In genomic region chr1:116122955-116123757, GRCh38 we compare ENCODE assay signal across 13 cellular contexts. TPM values are rescaled to one million over a fixed set of nuclear protein-coding genes. Genes with fewer than 3 reads are reported as not detected.
DNase-seq lines count a peak whose midpoint lies in the region; ATAC-seq and TF ChIP-seq lines count a peak whose summit lies in the region.
"Had no signal": no experiment of that assay in that cellular context is flagged by ENCODE, and none has a peak within 500 bp of the region (broad histone marks: within the 10 kb centered on the region; RNA-seq: fewer than 3 reads in every experiment).

No MANE protein-coding gene starts in this region.

- H3K27ac Mint-ChIP-seq in activated CD4-positive, alpha-beta memory T cell treated with anti-CD3 and anti-CD28 coated beads, Interleukin-2, amount 10 ng/mL, durations not matched to agents 7 days and 5 days = no peak overlapping the region
- H3K27ac Mint-ChIP-seq: neural progenitor cell had no signal

- H3K79me2 ChIP-seq in trophoblast cell (ENCODE audit: control insufficient read depth, insufficient read depth, low read length, poor library complexity) = no peaks in the 10 kb centered on the region

- no peak overlapping the region for H4K91ac ChIP-seq in trophoblast cell (ENCODE audit: low read depth, low read length)

- no peak overlapping the region for H2BK120ac ChIP-seq in trophoblast cell (ENCODE audit: insufficient read depth, low read length, poor library complexity)

- H2BK12ac ChIP-seq in trophoblast cell (ENCODE audit: low read length) = no peak overlapping the region

- H3K36me3 ChIP-seq in Peyer's patch = no peaks in the 10 kb centered on the region
- H3K36me3 ChIP-seq in trophoblast cell (ENCODE audit: control insufficient read depth in 1 of 2, insufficient read depth in 2 of 2, low read length in 2 of 2) = no peaks in the 10 kb centered on the region
- H3K36me3 ChIP-seq: neural progenitor cell had no signal

- TF ChIP-seq POLR2A in Peyer's patch (IDR thresholded peaks at IDR 0.05) = no peak

- no peak overlapping the region for H3K14ac ChIP-seq in trophoblast cell (ENCODE audit: low read length)

- H3K9me3 ChIP-seq in Peyer's patch (no peaks in the 10 kb centered on the region), trophoblast cell (ENCODE audit: insufficient read depth, low read depth, low read length) (no peaks in the 10 kb centered on the region)

- no peak overlapping the region for H3K4ac ChIP-seq in trophoblast cell (ENCODE audit: low read depth, low read length)

- WGBS in trophoblast cell (ENCODE audit: extremely low coverage, insufficient coverage, insufficient read length) = no CpG with 5 or more reads among the region's 8 CpGs

- H3K27me3 Mint-ChIP-seq in activated CD4-positive, alpha-beta memory T cell treated with anti-CD3 and anti-CD28 coated beads, Interleukin-2, amount 10 ng/mL, durations not matched to agents 7 days and 5 days = peaks cover 17% of the 10 kb centered on the region

- H3K4me3 ChIP-seq in Peyer's patch (no peak overlapping the region), trophoblast cell (ENCODE audit: low read depth, low read length) (no peak overlapping the region)
- H3K4me3 ChIP-seq: neural progenitor cell had no signal

- peak; percentile 92 for DNase-seq in Daoy (ENCODE audit: low read depth)
- DNase-seq in Peyer's patch = peak in 2 of 3 donors; percentile 68 to 78
- DNase-seq in fibroblast of gingiva (ENCODE audit: low read depth) = peak; percentile 93
- DNase-seq in trophoblast cell = peak; percentile 65 to 68
- no peak for DNase-seq in NCI-H2029 (lab: John Stamatoyannopoulos, UW)
- no peak for DNase-seq in activated CD4-positive, alpha-beta memory T cell treated with anti-CD3 and anti-CD28 coated beads, Interleukin-2, amount 10 ng/mL, durations not matched to agents 7 days and 5 days
- no peak for DNase-seq in iPS-NIHi11 (ENCODE audit: low spot score)
- DNase-seq: activated effector memory CD4-positive, alpha-beta T cell treated with Interleukin-2 at 50 U/mL for 16 hours; GDM1 had no signal

- no peak overlapping the region for H3K4me2 ChIP-seq in trophoblast cell (ENCODE audit: low read length)
- H3K4me2 ChIP-seq: neural progenitor cell had no signal

- TF ChIP-seq CTCF in Peyer's patch (IDR thresholded peaks at IDR 0.05) = no peak

- no peak overlapping the region for H2BK5ac ChIP-seq in trophoblast cell (ENCODE audit: low read depth, low read length, poor library complexity)

- H3K27me3 ChIP-seq in Peyer's patch (no peaks in the 10 kb centered on the region), trophoblast cell (ENCODE audit: insufficient read depth, low read length) (no peaks in the 10 kb centered on the region)
- H3K27me3 ChIP-seq: neural progenitor cell had no signal

- no peak overlapping the region for H2AFZ ChIP-seq in trophoblast cell (ENCODE audit: insufficient read depth, low read length, poor library complexity)

- H3K18ac ChIP-seq in trophoblast cell (ENCODE audit: low read length) = no peak overlapping the region

- H3K4me1 Mint-ChIP-seq in activated CD4-positive, alpha-beta memory T cell treated with anti-CD3 and anti-CD28 coated beads, Interleukin-2, amount 10 ng/mL, durations not matched to agents 7 days and 5 days = peaks cover 13% of the 10 kb centered on the region
- H3K4me1 Mint-ChIP-seq: neural progenitor cell had no signal

- H3K79me1 ChIP-seq in trophoblast cell (ENCODE audit: low read length) = no peaks in the 10 kb centered on the region

- H3K4me1 ChIP-seq in Peyer's patch = peaks cover 0 to 8% (median 0%) of the 10 kb centered on the region in 4 donors
- peaks cover 7 to 12% of the 10 kb centered on the region in 2 experiments for H3K4me1 ChIP-seq in trophoblast cell (ENCODE audit: control insufficient read depth in 1 of 2, insufficient read depth in 2 of 2, low read length in 2 of 2)
- H3K4me1 ChIP-seq: neural progenitor cell had no signal

- no peaks in the 10 kb centered on the region for H3K36me3 Mint-ChIP-seq in activated CD4-positive, alpha-beta memory T cell treated with anti-CD3 and anti-CD28 coated beads, Interleukin-2, amount 10 ng/mL, durations not matched to agents 7 days and 5 days (ENCODE audit: low read depth)
- H3K36me3 Mint-ChIP-seq: neural progenitor cell had no signal

- no peak overlapping the region for H3K23ac ChIP-seq in trophoblast cell (ENCODE audit: low read length)

- ATAC-seq in HG02678 (IDR thresholded peaks at IDR 0.05; ENCODE audit: unreplicated experiment) = no peak

- CTCF ChIA-PET in activated CD4-positive, alpha-beta memory T cell treated with anti-CD3 and anti-CD28 coated beads, Interleukin-2, amount 10 ng/mL, durations not matched to agents 7 days and 5 days (lab: Charles Lee) = interaction anchor here (0.8 to 0.9 kb wide), 2 partner anchors 16 kb away, joined by 3 read pairs; no protein-coding TSS in a partner anchor

- POLR2A ChIA-PET in activated CD4-positive, alpha-beta memory T cell treated with anti-CD3 and anti-CD28 coated beads, Interleukin-2, amount 10 ng/mL, durations not matched to agents 7 days and 5 days (lab: Charles Lee) = interaction anchor here (0.7 kb wide), 1 partner anchor 25 kb away, joined by 4 read pairs; no protein-coding TSS in a partner anchor

- peak overlapping the region in 2 of 4 donors; percentile 31 to 40 for H3K27ac ChIP-seq in Peyer's patch
- H3K27ac ChIP-seq in trophoblast cell (ENCODE audit: low read depth, low read length) = no peak overlapping the region
- H3K27ac ChIP-seq: neural progenitor cell had no signal

- no peak overlapping the region for H4K12ac ChIP-seq in trophoblast cell (ENCODE audit: low read depth, low read length)

- H2AK5ac ChIP-seq in trophoblast cell (ENCODE audit: low read length) = no peak overlapping the region

- H3K4me3 Mint-ChIP-seq in activated CD4-positive, alpha-beta memory T cell treated with anti-CD3 and anti-CD28 coated beads, Interleukin-2, amount 10 ng/mL, durations not matched to agents 7 days and 5 days = no peak overlapping the region
- H3K4me3 Mint-ChIP-seq: neural progenitor cell had no signal

- H3K9ac ChIP-seq in trophoblast cell (ENCODE audit: low read length) = no peak overlapping the region
- H3K9ac ChIP-seq: neural progenitor cell had no signal

- no peaks in the 10 kb centered on the region for H3K9me3 Mint-ChIP-seq in activated CD4-positive, alpha-beta memory T cell treated with anti-CD3 and anti-CD28 coated beads, Interleukin-2, amount 10 ng/mL, durations not matched to agents 7 days and 5 days
- H3K9me3 Mint-ChIP-seq: neural progenitor cell had no signal

- H4K8ac ChIP-seq in trophoblast cell (ENCODE audit: low read depth, low read length) = no peak overlapping the region

RNA-seq across cellular contexts. Expression of gene MAB21L3, which starts 12.0 kb away (rescaled TPM):
- 2.7 TPM in 1 of 2 replicates, not detected in the other for total RNA-seq in Daoy (2014; rRNA removed; shearing (Covaris generic))
- 1 to 10 TPM in 2 of 4 donors, under 1 TPM in 1, not detected in 1; 0.94 to 1.8 (median 1.1) TPM for total RNA-seq in Peyer's patch
- polyA plus RNA-seq in trophoblast cell (2013) = 0.55 and 0.68 TPM in 2 replicates
- not detected for total RNA-seq in activated CD4-positive, alpha-beta memory T cell treated with anti-CD3 and anti-CD28 coated beads, Interleukin-2, amount 10 ng/mL, durations not matched to agents 7 days and 5 days
- total RNA-seq: endothelial cell of umbilical vein, NCI-H460 had no signal
- polyA plus RNA-seq: endothelial cell of umbilical vein had no signal

Comparison
In these comparisons a context has a peak if more than half of its experiments do, and no peak if none do; other contexts are left out.
1. DNase-seq: peak in Daoy (single experiment), Peyer's patch (2 of 3), fibroblast of gingiva (single experiment) and trophoblast cell (2 of 2); none in NCI-H2029 (single experiment), activated CD4-positive, alpha-beta memory T cell treated with anti-CD3 and anti-CD28 coated beads, Interleukin-2, amount 10 ng/mL, durations not matched to agents 7 days and 5 days (single experiment) and iPS-NIHi11 (single experiment).